In genomic region chr21:17813353-17813752, GRCh38 we compare ENCODE assay signal across 1 cellular context.
TF ChIP-seq lines count a peak whose summit lies in the region.

No MANE protein-coding gene starts in this region.

TF ChIP-seq in GM12878, 131 proteins besides CTCF, POLR2A, EP300 and RAD21:
- no peak for TF ChIP-seq MXI1 (IDR thresholded peaks at IDR 0.05; ENCODE audit: low read depth, low read length)
- no peak for TF ChIP-seq NR2C2 (IDR thresholded peaks at IDR 0.05; ENCODE audit: borderline replicate concordance, control insufficient read depth, insufficient read length, low read depth)
- TF ChIP-seq EZH2 (IDR thresholded peaks at IDR 0.05; ENCODE audit: borderline replicate concordance, control insufficient read depth, low read depth, low read length) = no peak
- TF ChIP-seq, protein P1, sequence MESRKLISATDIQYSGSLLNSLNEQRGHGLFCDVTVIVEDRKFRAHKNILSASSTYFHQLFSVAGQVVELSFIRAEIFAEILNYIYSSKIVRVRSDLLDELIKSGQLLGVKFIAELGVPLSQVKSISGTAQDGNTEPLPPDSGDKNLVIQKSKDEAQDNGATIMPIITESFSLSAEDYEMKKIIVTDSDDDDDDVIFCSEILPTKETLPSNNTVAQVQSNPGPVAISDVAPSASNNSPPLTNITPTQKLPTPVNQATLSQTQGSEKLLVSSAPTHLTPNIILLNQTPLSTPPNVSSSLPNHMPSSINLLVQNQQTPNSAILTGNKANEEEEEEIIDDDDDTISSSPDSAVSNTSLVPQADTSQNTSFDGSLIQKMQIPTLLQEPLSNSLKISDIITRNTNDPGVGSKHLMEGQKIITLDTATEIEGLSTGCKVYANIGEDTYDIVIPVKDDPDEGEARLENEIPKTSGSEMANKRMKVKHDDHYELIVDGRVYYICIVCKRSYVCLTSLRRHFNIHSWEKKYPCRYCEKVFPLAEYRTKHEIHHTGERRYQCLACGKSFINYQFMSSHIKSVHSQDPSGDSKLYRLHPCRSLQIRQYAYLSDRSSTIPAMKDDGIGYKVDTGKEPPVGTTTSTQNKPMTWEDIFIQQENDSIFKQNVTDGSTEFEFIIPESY (IDR thresholded peaks at IDR 0.05) = no peak
- no peak for TF ChIP-seq ZBTB11 (CRISPR knock-in tag; IDR thresholded peaks at IDR 0.05)
